Comparison of ENCODE assay signal across 12 cellular contexts in genomic region chr5:151675956-151676712, GRCh38. TPM values are rescaled to one million over a fixed set of nuclear protein-coding genes. Genes with fewer than 3 reads are reported as not detected.
A peak's percentile ranks its signal among the peaks of the same experiment; 100 is the strongest.
DNase-seq lines count a peak whose midpoint lies in the region; ATAC-seq and TF ChIP-seq lines count a peak whose summit lies in the region.
"Had no signal": no experiment of that assay in that cellular context is flagged by ENCODE, and none has a peak within 500 bp of the region (broad histone marks: within the 10 kb centered on the region; RNA-seq: fewer than 3 reads in every experiment).

No MANE protein-coding gene starts in this region.

- H3K4me1 ChIP-seq in IMR-90 (ENCODE audit: control insufficient read depth, insufficient read depth, low read length) (peaks cover 68% of the 10 kb centered on the region), lung (ENCODE audit: control insufficient read depth in 2 of 2, insufficient read depth in 2 of 2, low read length in 2 of 2) (peaks cover 16 to 40% of the 10 kb centered on the region in 2 donors), tibial artery (peaks cover 9 to 100% (median 89%) of the 10 kb centered on the region in 4 donors)

- peaks cover 36 to 85% of the 10 kb centered on the region in 2 experiments for H3K79me1 ChIP-seq in IMR-90 (ENCODE audit: low read depth in 1 of 2, low read length in 2 of 2)

- peak overlapping the region; percentile 89 for H2BK5ac ChIP-seq in IMR-90 (ENCODE audit: low read depth, low read length, poor library complexity, severe bottlenecking)

- no peak for TF ChIP-seq CTCF in IMR-90 (conservative IDR thresholded peaks at IDR 0.05; ENCODE audit: low read depth, low read length)
- TF ChIP-seq CTCF in lung (IDR thresholded peaks at IDR 0.05; ENCODE audit: control extremely low read depth, extremely low read depth), result no peak
- TF ChIP-seq CTCF in tibial artery (IDR thresholded peaks at IDR 0.05), result no peak

- DNase-seq in IMR-90 (no peak), caudate nucleus (lab: John Stamatoyannopoulos, UW) (no peak), lung (ENCODE audit: low spot score) (no peak), tibial artery (peak in 1 of 2 donors; percentile 26), NCI-H524 (lab: John Stamatoyannopoulos, UW) (no peak), NCI-H1930 (lab: John Stamatoyannopoulos, UW) (no peak)
- DNase-seq: islet precursor cell; stimulated activated CD4-positive, alpha-beta T cell treated with anti-CD3 and anti-CD28 coated beads, Interleukin-12 subunit alpha, Interleukin-12 subunit beta, amount 100 ng/mL, for 4 hours; stimulated activated naive CD8-positive, alpha-beta T cell treated with anti-CD3 and anti-CD28 coated beads, Interleukin-15, amount 100 ng/mL, for 72 hours had no signal

- peak overlapping the region; percentile 78 for H3K23ac ChIP-seq in IMR-90 (ENCODE audit: low read depth, low read length)

- peak overlapping the region; percentile 5; the same call in 1 of the 3 replicates for H2BK15ac ChIP-seq in IMR-90 (ENCODE audit: low read depth, low read length)

- peak overlapping the region; percentile 39 to 65; a peak in 2 of 4 replicates for H4K8ac ChIP-seq in IMR-90 (ENCODE audit: low read depth in 2 of 2, low read length in 2 of 2)

- H2AK5ac ChIP-seq in IMR-90 (ENCODE audit: low read depth, low read length), result peak overlapping the region; percentile 69

- ATAC-seq in IMR-90 (ENCODE audit: low read depth), result no peak
- ATAC-seq in lung (ENCODE audit: insufficient read depth, low FRiP score), result no peak
- no peak for ATAC-seq in activated CD4-positive, CD25-positive, alpha-beta regulatory T cell treated with anti-CD3 and anti-CD28 coated beads, Interleukin-2, amount 50 U/mL, for 24 hours
- ATAC-seq in HG03354 (IDR thresholded peaks at IDR 0.05; ENCODE audit: poor library complexity, severe bottlenecking, unreplicated experiment), result no peak

- peak overlapping the region; percentile 91 for H3K14ac ChIP-seq in IMR-90 (replicated peaks; ENCODE audit: low read depth, low read length)

- H3K4me3 ChIP-seq in IMR-90 (ENCODE audit: insufficient read depth, low read depth, low read length), result no peak overlapping the region
- no peak overlapping the region for H3K4me3 ChIP-seq in lung
- H3K4me3 ChIP-seq in tibial artery, result peak overlapping the region in 1 of 2 donors; percentile 1

- H3K9me3 ChIP-seq in IMR-90 (ENCODE audit: control insufficient read depth, insufficient read depth, low read length) (no peaks in the 10 kb centered on the region), lung (ENCODE audit: control insufficient read depth in 2 of 2, insufficient read depth in 1 of 2, low read length in 1 of 2) (peaks cover 0 to 6% of the 10 kb centered on the region in 2 donors), tibial artery (no peaks in the 10 kb centered on the region)

- H4K5ac ChIP-seq in IMR-90 (ENCODE audit: low read depth, low read length), result peak overlapping the region; percentile 5; the same call in 1 of the 2 replicates

- H3K27ac ChIP-seq in IMR-90 (ENCODE audit: insufficient read depth, low read length) (peak overlapping the region; percentile 83), caudate nucleus (ENCODE audit: low read depth, low read length) (peak overlapping the region; percentile 53), lung (ENCODE audit: low read depth in 1 of 2, low read length in 1 of 2) (peak overlapping the region; percentile 80 to 84), tibial artery (peak overlapping the region; percentile 89 to 91)
- H3K27ac ChIP-seq: RWPE1 had no signal

- H3K56ac ChIP-seq in IMR-90 (ENCODE audit: extremely low read depth, insufficient read depth, low read length), result peak overlapping the region; percentile 68

- peak overlapping the region; percentile 64 for H4K91ac ChIP-seq in IMR-90 (ENCODE audit: insufficient read depth, low read depth, low read length)

- 33% methylated on average over 1 of the region's 3 CpGs; no CpG with 5 or more reads in 1 of the 2 experiments for WGBS in IMR-90 (ENCODE audit: extremely low coverage in 2 of 2, insufficient read length in 1 of 2), 2 experiments
- WGBS in lung, 2 donors, result 43 to 44% methylated on average over 3 of the region's 3 CpGs

- H3K36me3 ChIP-seq in IMR-90 (ENCODE audit: control insufficient read depth, insufficient read depth, low read length), result peaks cover 75% of the 10 kb centered on the region
- H3K36me3 ChIP-seq in lung (ENCODE audit: control insufficient read depth in 2 of 2, insufficient read depth in 2 of 2, low read length in 2 of 2), result peaks cover 0 to 17% of the 10 kb centered on the region in 2 donors
- H3K36me3 ChIP-seq in tibial artery, result peaks cover 30 to 39% (median 36%) of the 10 kb centered on the region in 3 donors

- H3K18ac ChIP-seq in IMR-90 (ENCODE audit: low read depth, low read length), result peak overlapping the region; percentile 91; the same call in 1 of the 2 replicates

- H3K9ac ChIP-seq in IMR-90 (ENCODE audit: low read depth, low read length), result peak overlapping the region; percentile 47

- dilution Hi-C loops in IMR-90 (cut with HindIII; ENCODE audit: low sequenced_read_pairs, unreplicated experiment), result no loop called here

- in situ Hi-C loops in IMR-90 (cut with MboI; ENCODE audit: low sequenced_read_pairs), result no loop called here

- BruUV-seq in IMR-90 (replicated peaks; lab: Mats Ljungman, UMichigan), result no TSS peak

- peak overlapping the region; percentile 77 for H3K4me2 ChIP-seq in IMR-90 (ENCODE audit: low read depth, low read length)

- H3K27me3 ChIP-seq in IMR-90 (ENCODE audit: control insufficient read depth, insufficient read depth, low read length) (no peaks in the 10 kb centered on the region), lung (ENCODE audit: control insufficient read depth, insufficient read depth) (no peaks in the 10 kb centered on the region), tibial artery (no peaks in the 10 kb centered on the region)

- H2BK120ac ChIP-seq in IMR-90 (ENCODE audit: low read depth, low read length), result peak overlapping the region; percentile 74

- H4K20me1 ChIP-seq in IMR-90 (ENCODE audit: insufficient read depth, low read length), result peaks cover 100% of the 10 kb centered on the region

- H2BK20ac ChIP-seq in IMR-90 (ENCODE audit: low read depth, low read length), result peak overlapping the region; percentile 29; the same call in 1 of the 2 replicates

- TF ChIP-seq RAD21 in IMR-90 (IDR thresholded peaks at IDR 0.05; ENCODE audit: low read length), result no peak

- peaks cover 51% of the 10 kb centered on the region for H3K9me1 ChIP-seq in IMR-90 (ENCODE audit: insufficient read depth, low read length)

- H3K4ac ChIP-seq in IMR-90 (ENCODE audit: low read depth, low read length), result peak overlapping the region; percentile 87

- no peak for TF ChIP-seq POLR2A in IMR-90 (IDR thresholded peaks at IDR 0.05; ENCODE audit: low read depth, low read length)

- intact Hi-C loops in IMR-90 (cut with micrococcal nuclease), result no loop called here
- intact Hi-C loops in tibial artery (cut with DNase I; ENCODE audit: low total_unique reads), result no loop called here

- CTCF ChIA-PET in IMR-90 (lab: Yijun Ruan, JAX), result interaction anchor here (0.6 kb wide), 1 partner anchor 214 kb away, joined by 6 read pairs; no protein-coding TSS in a partner anchor

- no peak overlapping the region for H2AFZ ChIP-seq in IMR-90 (replicated peaks; ENCODE audit: low read length, poor library complexity)

- POLR2A ChIA-PET in IMR-90 (lab: Charles Lee; ENCODE audit: unreplicated experiment), result interaction anchor here (0.6 to 1.6 kb wide), 5 partner anchors 9 to 1801 kb away, joined by 3 to 7 read pairs (median 6); partner anchors contain the start of gene SPARC

- H2AK9ac ChIP-seq in IMR-90 (replicated peaks; ENCODE audit: low read depth, low read length, poor library complexity), result peak overlapping the region; percentile 48

TF ChIP-seq in IMR-90, 13 proteins besides CTCF, POLR2A, EP300 and RAD21:
- no peak for TF ChIP-seq BHLHE40 (IDR thresholded peaks at IDR 0.05; ENCODE audit: low read depth, low read length)
- no peak for TF ChIP-seq SMC3 (IDR thresholded peaks at IDR 0.05; ENCODE audit: low read depth, low read length)
- TF ChIP-seq, protein P1, sequence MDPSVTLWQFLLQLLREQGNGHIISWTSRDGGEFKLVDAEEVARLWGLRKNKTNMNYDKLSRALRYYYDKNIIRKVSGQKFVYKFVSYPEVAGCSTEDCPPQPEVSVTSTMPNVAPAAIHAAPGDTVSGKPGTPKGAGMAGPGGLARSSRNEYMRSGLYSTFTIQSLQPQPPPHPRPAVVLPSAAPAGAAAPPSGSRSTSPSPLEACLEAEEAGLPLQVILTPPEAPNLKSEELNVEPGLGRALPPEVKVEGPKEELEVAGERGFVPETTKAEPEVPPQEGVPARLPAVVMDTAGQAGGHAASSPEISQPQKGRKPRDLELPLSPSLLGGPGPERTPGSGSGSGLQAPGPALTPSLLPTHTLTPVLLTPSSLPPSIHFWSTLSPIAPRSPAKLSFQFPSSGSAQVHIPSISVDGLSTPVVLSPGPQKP (IDR thresholded peaks at IDR 0.05; ENCODE audit: borderline replicate concordance, low read depth, low read length), result no peak
- TF ChIP-seq RCOR1 (IDR thresholded peaks at IDR 0.05; ENCODE audit: insufficient replicate concordance, low read length), result no peak
- no peak for TF ChIP-seq RFX5 (IDR thresholded peaks at IDR 0.05; ENCODE audit: low read depth, low read length)

RNA-seq across cellular contexts. Expression of gene SPARC, which starts 10.6 kb away (rescaled TPM):
- total RNA-seq in IMR-90 (2012; rRNA removed) (1,186 and 1,450 TPM in 2 replicates), lung (1,000 to 10,000 TPM in 1 of 2 donors, 100 to 1,000 TPM in 1; 985 to 1,186 TPM)
- polyA plus RNA-seq in IMR-90 (2012; rRNA removed) (4,692 and 5,281 TPM in 2 replicates), lung (100 to 1,000 TPM; 145 to 850 TPM)
- polyA plus RNA-seq in IMR-90 (2012; cell fraction: cytosol; rRNA removed), result 1,755 and 1,772 TPM in 2 replicates
- 949 and 1,641 TPM in 2 replicates for polyA plus RNA-seq in IMR-90 (2012; cell fraction: nucleus; rRNA removed; ENCODE audit: low replicate concordance)
